29 cellular contexts compared by ENCODE assay signal in the genomic region with DNA sequence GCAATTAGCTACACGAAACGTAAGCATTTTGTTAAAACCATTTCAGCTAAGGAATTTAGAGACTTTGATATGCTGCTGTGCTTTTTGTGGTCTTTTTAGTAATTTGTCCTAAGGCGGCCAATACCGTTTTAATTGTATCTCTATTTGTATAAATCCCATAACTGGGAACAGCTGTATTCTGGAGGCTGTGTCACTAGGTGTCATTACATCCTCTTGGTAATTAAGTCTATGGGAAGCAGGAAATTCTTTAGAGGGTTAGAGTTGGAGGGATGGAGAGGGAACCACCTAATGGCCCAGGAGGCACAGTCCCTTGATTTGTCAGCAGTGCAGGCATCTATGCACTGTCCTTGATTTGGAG. TPM values are rescaled to one million over a fixed set of nuclear protein-coding genes. Genes with fewer than 3 reads are reported as not detected.
"Had no signal": no experiment of that assay in that cellular context is flagged by ENCODE, and none has a peak within 500 bp of the region (broad histone marks: within the 10 kb centered on the region; RNA-seq: fewer than 3 reads in every experiment).

No MANE protein-coding gene starts in this region.

- H3K36me3 ChIP-seq: heart right ventricle, left ventricle myocardium inferior, neural progenitor cell, neutrophil, ovary, right atrium auricular region, right lobe of liver, suprapubic skin, tibial nerve, upper lobe of left lung had no signal

- H3K4me1 Mint-ChIP-seq: naive B cell had no signal

- H3K9me3 ChIP-seq: heart right ventricle, left ventricle myocardium inferior, neutrophil, ovary, right atrium auricular region, right lobe of liver, suprapubic skin, upper lobe of left lung had no signal

- H3K79me2 ChIP-seq: hepatocyte had no signal

- H3K27ac Mint-ChIP-seq: mesothelial cell of epicardium; naive B cell; natural killer cell; nephron progenitor cell; neural progenitor cell; progenitor cell of endocrine pancreas; stimulated activated effector memory CD8-positive, alpha-beta T cell treated with anti-CD3 and anti-CD28 coated beads, Interleukin-12 subunit alpha, Interleukin-12 subunit beta, amount 100 ng/mL, for 72 hours; stimulated activated naive CD8-positive, alpha-beta T cell treated with anti-CD3 and anti-CD28 coated beads, Interleukin-15, Interleukin-2, amounts not matched to agents 100 ng/mL and 50 ng/mL, for 24 hours had no signal

- DNase-seq: heart right ventricle; left ventricle myocardium inferior; mesendoderm; naive B cell; nephron progenitor cell; occipital lobe; ovary; right lobe of liver; stimulated activated CD4-positive, alpha-beta T cell treated with anti-CD3 and anti-CD28 coated beads, Interleukin-2, amount 100 ng/mL, for 24 hours; stimulated activated CD4-positive, alpha-beta T cell treated with anti-CD3 and anti-CD28 coated beads, Interleukin-4, amount 100 ng/mL, for 24 hours; stimulated activated naive CD4-positive, alpha-beta T cell; upper lobe of left lung had no signal

- H3K36me3 Mint-ChIP-seq: mesothelial cell of epicardium, naive B cell, natural killer cell had no signal

- H3K9me3 Mint-ChIP-seq: natural killer cell; stimulated activated effector memory CD8-positive, alpha-beta T cell treated with anti-CD3 and anti-CD28 coated beads, Interleukin-12 subunit alpha, Interleukin-12 subunit beta, amount 100 ng/mL, for 72 hours had no signal

- ATAC-seq: heart right ventricle, natural killer cell, right lobe of liver had no signal

- H3K4me3 Mint-ChIP-seq: mesothelial cell of epicardium; naive B cell; natural killer cell; nephron progenitor cell; neural progenitor cell; stimulated activated effector memory CD8-positive, alpha-beta T cell treated with anti-CD3 and anti-CD28 coated beads, Interleukin-12 subunit alpha, Interleukin-12 subunit beta, amount 100 ng/mL, for 72 hours; stimulated activated naive CD8-positive, alpha-beta T cell treated with anti-CD3 and anti-CD28 coated beads, Interleukin-15, Interleukin-2, amounts not matched to agents 100 ng/mL and 50 ng/mL, for 24 hours had no signal

- H3K27ac ChIP-seq: heart right ventricle, hepatocyte, left ventricle myocardium inferior, neural progenitor cell, neutrophil, ovary, right atrium auricular region, right lobe of liver, suprapubic skin, tibial nerve, upper lobe of left lung had no signal

- H3K4me2 ChIP-seq: hepatocyte, neural progenitor cell, smooth muscle cell had no signal

- H3K4me1 ChIP-seq: heart right ventricle, left ventricle myocardium inferior, neural progenitor cell, right atrium auricular region, right lobe of liver, suprapubic skin, upper lobe of left lung had no signal

- H3K4me3 ChIP-seq: heart right ventricle, hepatocyte, left ventricle myocardium inferior, lung, neural progenitor cell, ovary, right atrium auricular region, right lobe of liver, smooth muscle cell, suprapubic skin, tibial nerve, upper lobe of left lung had no signal

- H3K27me3 ChIP-seq: neural progenitor cell, ovary, right atrium auricular region, right lobe of liver, upper lobe of left lung had no signal

- H2AFZ ChIP-seq: hepatocyte, neural progenitor cell had no signal

RNA-seq across cellular contexts. Expression of a gene that starts 23.9 kb away (rescaled TPM):
- total RNA-seq: hepatocyte, mesothelial cell of epicardium, occipital lobe, progenitor cell of endocrine pancreas, pulmonary artery endothelial cell, skeletal muscle tissue, smooth muscle cell, suprapubic skin had no signal
- polyA plus RNA-seq: smooth muscle cell had no signal

RNA-seq across cellular contexts. Expression of a gene that starts 25.8 kb away (rescaled TPM):
- total RNA-seq: kidney epithelial cell, left ventricle myocardium inferior, pulmonary artery endothelial cell, smooth muscle cell had no signal

RNA-seq across cellular contexts. Expression of a gene that starts 34.7 kb away (rescaled TPM):
- total RNA-seq: heart right ventricle, hepatocyte, kidney epithelial cell, left ventricle myocardium inferior, mesothelial cell of epicardium, progenitor cell of endocrine pancreas, pulmonary artery endothelial cell, renal cortical epithelial cell, right atrium auricular region, right lobe of liver, skeletal muscle tissue, smooth muscle cell, suprapubic skin, tibial nerve had no signal
- polyA plus RNA-seq: hepatocyte, ovary, smooth muscle cell had no signal

RNA-seq across cellular contexts. Expression of a gene that starts 58.2 kb away (rescaled TPM):
- total RNA-seq: kidney epithelial cell, left ventricle myocardium inferior, pulmonary artery endothelial cell, skeletal muscle tissue, smooth muscle cell, suprapubic skin had no signal
- polyA plus RNA-seq: heart right ventricle, hepatocyte, lung had no signal
